19 cellular contexts compared by ENCODE assay signal in the genomic region with DNA sequence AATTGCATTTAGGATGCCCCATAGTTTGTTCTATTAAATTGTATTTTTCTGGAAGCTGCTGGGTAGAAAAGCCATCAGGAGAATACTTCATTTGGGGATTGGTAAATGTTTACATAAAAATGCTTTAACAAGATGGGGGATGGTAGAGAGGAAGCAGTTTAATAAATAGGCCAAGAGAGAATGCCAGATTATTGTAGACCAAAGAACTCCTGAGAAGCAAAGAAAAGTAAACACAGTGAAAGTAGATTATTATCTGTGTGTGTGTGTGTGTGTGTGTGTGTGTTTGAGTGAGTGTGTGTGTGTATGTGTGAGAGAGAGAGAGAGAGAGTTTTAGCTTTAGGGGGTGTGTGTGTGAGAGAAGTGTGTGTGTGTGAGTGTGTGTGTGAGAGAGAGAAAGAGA.
"Had no signal": no experiment of that assay in that cellular context is flagged by ENCODE, and none has a peak within 500 bp of the region (broad histone marks: within the 10 kb centered on the region; RNA-seq: fewer than 3 reads in every experiment).

No MANE protein-coding gene starts in this region.

- H3K27ac Mint-ChIP-seq: activated T-helper 17 cell treated with anti-CD3 and anti-CD28 coated beads, Interleukin-2, amount 50 U/mL, for 72 hours; natural killer cell treated with Interleukin-12 subunit alpha and Interleukin-12 subunit beta and Interleukin-15 and Interleukin-18, amount 100 ng/mL, for 72 hours; progenitor cell of endocrine pancreas; T-helper 2 cell treated with Interferon-gamma antibody and Interleukin-4, amounts not matched to agents 5 μg/mL and 100 μg/mL, for 36 hours had no signal

- ATAC-seq: activated CD4-positive, CD25-positive, alpha-beta regulatory T cell treated with anti-CD3 and anti-CD28 coated beads, Interleukin-2, amount 50 U/mL, for 24 hours; activated T-helper 17 cell treated with anti-CD3 and anti-CD28 coated beads, Interleukin-2, amount 50 U/mL, for 72 hours; natural killer cell treated with Interleukin-12 subunit alpha and Interleukin-12 subunit beta and Interleukin-15 and Interleukin-18, amount 100 ng/mL, for 72 hours; right cardiac atrium had no signal

- H3K36me3 Mint-ChIP-seq: natural killer cell treated with Interleukin-12 subunit alpha and Interleukin-12 subunit beta and Interleukin-15 and Interleukin-18, amount 100 ng/mL, for 72 hours had no signal

- H3K27me3 Mint-ChIP-seq: activated T-helper 17 cell treated with anti-CD3 and anti-CD28 coated beads, Interleukin-2, amount 50 U/mL, for 72 hours; natural killer cell treated with Interleukin-12 subunit alpha and Interleukin-12 subunit beta and Interleukin-15 and Interleukin-18, amount 100 ng/mL, for 72 hours; progenitor cell of endocrine pancreas had no signal

- DNase-seq: activated CD4-positive, alpha-beta T cell treated with anti-CD3 and anti-CD28 coated beads, Interleukin-2, amount 50 U/mL, for 4 hours; activated naive CD4-positive, alpha-beta T cell treated with Interleukin-2 at 50 U/mL for 16 hours; aorta; cortex of kidney; effector CD8-positive, alpha-beta T cell; foreskin fibroblast; hypothalamus; nucleus accumbens; right cardiac atrium; stimulated activated CD4-positive, alpha-beta T cell treated with anti-CD3 and anti-CD28 coated beads, Interleukin-4, amount 100 ng/mL, for 4 hours; stimulated activated CD8-positive, alpha-beta memory T cell treated with anti-CD3 and anti-CD28 coated beads, Interleukin-4, amount 100 ng/mL, for 48 hours; stimulated activated naive CD4-positive, alpha-beta T cell treated with Interleukin-2 at 50 U/mL for 16 hours; transverse colon had no signal

- H3K4me3 Mint-ChIP-seq: activated T-helper 17 cell treated with anti-CD3 and anti-CD28 coated beads, Interleukin-2, amount 50 U/mL, for 72 hours; natural killer cell treated with Interleukin-12 subunit alpha and Interleukin-12 subunit beta and Interleukin-15 and Interleukin-18, amount 100 ng/mL, for 72 hours; T-helper 2 cell treated with Interferon-gamma antibody and Interleukin-4, amounts not matched to agents 5 μg/mL and 100 μg/mL, for 36 hours had no signal

- FAIRE-seq: endothelial cell of umbilical vein had no signal

- H3K4me1 Mint-ChIP-seq: activated T-helper 17 cell treated with anti-CD3 and anti-CD28 coated beads, Interleukin-2, amount 50 U/mL, for 72 hours had no signal

- H3K27ac ChIP-seq: transverse colon had no signal
